ENCODE assay signal across 8 cellular contexts in the genomic region with DNA sequence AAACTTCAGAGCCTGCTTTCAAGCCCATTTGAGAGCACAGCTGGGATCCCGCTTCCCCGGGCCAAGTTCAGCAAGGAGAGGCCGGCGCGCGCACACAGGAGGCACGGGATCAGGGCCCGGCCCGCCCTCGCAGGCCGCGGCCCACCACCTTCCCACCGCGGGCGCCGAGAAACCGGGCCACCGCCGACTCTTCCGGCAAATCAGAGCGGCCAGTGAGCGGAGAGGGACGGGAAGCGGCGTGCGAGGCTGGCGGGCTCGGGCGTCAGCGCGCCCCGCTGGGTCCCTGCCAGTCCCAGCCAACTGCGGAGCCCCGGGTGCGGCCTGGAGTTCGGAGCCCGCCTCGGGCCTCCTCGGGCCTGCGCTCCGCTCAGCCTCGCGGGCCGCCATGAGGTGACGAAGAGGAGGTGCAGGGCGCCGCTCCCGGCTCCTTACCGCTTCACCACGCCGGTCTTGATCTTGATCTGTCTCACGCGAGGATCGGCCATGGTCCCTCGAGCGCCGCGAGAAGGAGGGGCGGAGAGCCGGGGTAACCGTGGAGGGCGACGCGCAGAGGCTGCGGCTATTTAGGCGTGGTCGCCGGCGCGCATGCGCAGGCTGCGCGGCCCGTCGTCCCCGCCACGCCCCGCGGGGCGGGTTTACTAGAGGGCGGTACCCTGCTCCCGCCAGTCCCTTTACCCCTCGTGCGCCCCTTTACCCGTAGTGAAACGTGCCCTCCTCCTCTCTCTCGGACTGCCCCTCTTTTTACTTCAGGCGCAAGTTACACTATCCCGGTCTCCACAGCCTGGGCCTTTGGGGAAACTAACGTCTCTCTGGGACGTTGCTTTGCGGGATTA. TPM values are rescaled to one million over a fixed set of nuclear protein-coding genes. Genes with fewer than 3 reads are reported as not detected.
A peak's percentile ranks its signal among the peaks of the same experiment; 100 is the strongest.
DNase-seq lines count a peak whose midpoint lies in the region; ATAC-seq and TF ChIP-seq lines count a peak whose summit lies in the region.

A gene with protein sequence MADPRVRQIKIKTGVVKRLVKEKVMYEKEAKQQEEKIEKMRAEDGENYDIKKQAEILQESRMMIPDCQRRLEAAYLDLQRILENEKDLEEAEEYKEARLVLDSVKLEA (minus strand): TSS at position 567 of the 833 bp plus-strand sequence. CDS start 82 bp downstream, at position 485.

- peak; percentile 91 for ATAC-seq in HG02610 (IDR thresholded peaks at IDR 0.05; ENCODE audit: unreplicated experiment)
- peak; percentile 95 for ATAC-seq in SK-N-SH treated with all-trans-retinoic acid at 6 μM for 48 hours

- H3K9me3 ChIP-seq in osteoblast (ENCODE audit: low read depth, low read length) (no peaks in the 10 kb centered on the region), testis (no peaks in the 10 kb centered on the region)

- no peaks in the 10 kb centered on the region for H3K27me3 ChIP-seq in osteoblast (ENCODE audit: insufficient read depth, low read length)
- no peaks in the 10 kb centered on the region for H3K27me3 ChIP-seq in testis

- H3K79me2 ChIP-seq in osteoblast (ENCODE audit: insufficient read depth, low read length): peaks cover 50% of the 10 kb centered on the region

- H2AFZ ChIP-seq in osteoblast (ENCODE audit: low read length): peak within 1 kb of the TSS; percentile 98

- H3K9me3 Mint-ChIP-seq in activated naive CD4-positive, alpha-beta T cell treated with anti-CD3 and anti-CD28 coated beads, Interleukin-2, amount 50 U/mL, for 24 hours: no peaks in the 10 kb centered on the region

- peaks cover 36% of the 10 kb centered on the region for H4K20me1 ChIP-seq in osteoblast (ENCODE audit: insufficient read depth, low read length)

- 1% methylated on average over 34 to 45 of the region's 92 CpGs for WGBS in testis, 2 donors

- H3K4me1 ChIP-seq in osteoblast (ENCODE audit: insufficient read depth, low read length): peaks cover 21% of the 10 kb centered on the region
- peaks cover 18% of the 10 kb centered on the region for H3K4me1 ChIP-seq in testis

- TF ChIP-seq POLR2A in testis (IDR thresholded peaks at IDR 0.05): peak; percentile 50

- peak within 1 kb of the TSS; percentile 98 for H3K27ac ChIP-seq in osteoblast (ENCODE audit: low read depth, low read length)
- H3K27ac ChIP-seq in testis: peak within 1 kb of the TSS; percentile 94 to 96

- H3K4me3 Mint-ChIP-seq in activated naive CD4-positive, alpha-beta T cell treated with anti-CD3 and anti-CD28 coated beads, Interleukin-2, amount 50 U/mL, for 24 hours: peak within 1 kb of the TSS; percentile 94

- H3K4me3 ChIP-seq in GM12864 (ENCODE audit: low read depth, low read length): peak within 1 kb of the TSS; percentile 70
- peak within 1 kb of the TSS; percentile 92 for H3K4me3 ChIP-seq in osteoblast (ENCODE audit: insufficient read depth, low read length)
- peak within 1 kb of the TSS; percentile 84 to 86 for H3K4me3 ChIP-seq in testis

- H3K27ac Mint-ChIP-seq in activated naive CD4-positive, alpha-beta T cell treated with anti-CD3 and anti-CD28 coated beads, Interleukin-2, amount 50 U/mL, for 24 hours: peak within 1 kb of the TSS; percentile 98

- H3K27me3 Mint-ChIP-seq in activated naive CD4-positive, alpha-beta T cell treated with anti-CD3 and anti-CD28 coated beads, Interleukin-2, amount 50 U/mL, for 24 hours: no peaks in the 10 kb centered on the region

- H3K36me3 Mint-ChIP-seq in activated naive CD4-positive, alpha-beta T cell treated with anti-CD3 and anti-CD28 coated beads, Interleukin-2, amount 50 U/mL, for 24 hours: peaks cover 24% of the 10 kb centered on the region

- H3K36me3 ChIP-seq in osteoblast (ENCODE audit: insufficient read depth, low read length): no peaks in the 10 kb centered on the region
- no peaks in the 10 kb centered on the region for H3K36me3 ChIP-seq in testis (ENCODE audit: low read depth, missing control alignments)

- intact Hi-C loops in testis (cut with DNase I; ENCODE audit: low total_unique reads): no loop called here

- DNase-seq in GM12864 (ENCODE audit: low read depth): peak; percentile 78
- peak; percentile 82 for DNase-seq in NCI-H1092 (lab: John Stamatoyannopoulos, UW)
- DNase-seq in glomerular endothelial cell (ENCODE audit: extremely low read depth, low read depth, low spot score): peak; percentile 29
- peak; percentile 94 for DNase-seq in osteoblast (ENCODE audit: insufficient read length, low spot score, missing footprints)
- DNase-seq in testis: peak; percentile 88

- peaks cover 54% of the 10 kb centered on the region for H3K4me1 Mint-ChIP-seq in activated naive CD4-positive, alpha-beta T cell treated with anti-CD3 and anti-CD28 coated beads, Interleukin-2, amount 50 U/mL, for 24 hours

- TF ChIP-seq CTCF in GM12864 (IDR thresholded peaks at IDR 0.05; ENCODE audit: low read depth, low read length, missing control alignments): peak; percentile 12
- TF ChIP-seq CTCF in osteoblast (IDR thresholded peaks at IDR 0.05; ENCODE audit: extremely low read depth, low read depth, low read length): peak; percentile 21
- peak in 1 of 3 experiments; percentile 6 for TF ChIP-seq CTCF in testis (IDR thresholded peaks at IDR 0.05)

- peak within 1 kb of the TSS; percentile 93 for H3K4me2 ChIP-seq in osteoblast (ENCODE audit: insufficient read depth, low read length)

TF ChIP-seq in SK-N-SH treated with all-trans-retinoic acid at 6 μM for 48 hours, 23 proteins besides CTCF, POLR2A, EP300 and RAD21:
- TF ChIP-seq ZFP3 (CRISPR knock-in tag; IDR thresholded peaks at IDR 0.05): 0 out of 2 replicates have a peak, but pooled peaks have one; percentile 23
- TF ChIP-seq, protein P1, sequence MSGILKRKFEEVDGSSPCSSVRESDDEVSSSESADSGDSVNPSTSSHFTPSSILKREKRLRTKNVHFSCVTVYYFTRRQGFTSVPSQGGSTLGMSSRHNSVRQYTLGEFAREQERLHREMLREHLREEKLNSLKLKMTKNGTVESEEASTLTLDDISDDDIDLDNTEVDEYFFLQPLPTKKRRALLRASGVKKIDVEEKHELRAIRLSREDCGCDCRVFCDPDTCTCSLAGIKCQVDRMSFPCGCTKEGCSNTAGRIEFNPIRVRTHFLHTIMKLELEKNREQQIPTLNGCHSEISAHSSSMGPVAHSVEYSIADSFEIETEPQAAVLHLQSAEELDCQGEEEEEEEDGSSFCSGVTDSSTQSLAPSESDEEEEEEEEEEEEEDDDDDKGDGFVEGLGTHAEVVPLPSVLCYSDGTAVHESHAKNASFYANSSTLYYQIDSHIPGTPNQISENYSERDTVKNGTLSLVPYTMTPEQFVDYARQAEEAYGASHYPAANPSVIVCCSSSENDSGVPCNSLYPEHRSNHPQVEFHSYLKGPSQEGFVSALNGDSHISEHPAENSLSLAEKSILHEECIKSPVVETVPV (CRISPR knock-in tag; IDR thresholded peaks at IDR 0.05): no peak
- TF ChIP-seq, protein P2, sequence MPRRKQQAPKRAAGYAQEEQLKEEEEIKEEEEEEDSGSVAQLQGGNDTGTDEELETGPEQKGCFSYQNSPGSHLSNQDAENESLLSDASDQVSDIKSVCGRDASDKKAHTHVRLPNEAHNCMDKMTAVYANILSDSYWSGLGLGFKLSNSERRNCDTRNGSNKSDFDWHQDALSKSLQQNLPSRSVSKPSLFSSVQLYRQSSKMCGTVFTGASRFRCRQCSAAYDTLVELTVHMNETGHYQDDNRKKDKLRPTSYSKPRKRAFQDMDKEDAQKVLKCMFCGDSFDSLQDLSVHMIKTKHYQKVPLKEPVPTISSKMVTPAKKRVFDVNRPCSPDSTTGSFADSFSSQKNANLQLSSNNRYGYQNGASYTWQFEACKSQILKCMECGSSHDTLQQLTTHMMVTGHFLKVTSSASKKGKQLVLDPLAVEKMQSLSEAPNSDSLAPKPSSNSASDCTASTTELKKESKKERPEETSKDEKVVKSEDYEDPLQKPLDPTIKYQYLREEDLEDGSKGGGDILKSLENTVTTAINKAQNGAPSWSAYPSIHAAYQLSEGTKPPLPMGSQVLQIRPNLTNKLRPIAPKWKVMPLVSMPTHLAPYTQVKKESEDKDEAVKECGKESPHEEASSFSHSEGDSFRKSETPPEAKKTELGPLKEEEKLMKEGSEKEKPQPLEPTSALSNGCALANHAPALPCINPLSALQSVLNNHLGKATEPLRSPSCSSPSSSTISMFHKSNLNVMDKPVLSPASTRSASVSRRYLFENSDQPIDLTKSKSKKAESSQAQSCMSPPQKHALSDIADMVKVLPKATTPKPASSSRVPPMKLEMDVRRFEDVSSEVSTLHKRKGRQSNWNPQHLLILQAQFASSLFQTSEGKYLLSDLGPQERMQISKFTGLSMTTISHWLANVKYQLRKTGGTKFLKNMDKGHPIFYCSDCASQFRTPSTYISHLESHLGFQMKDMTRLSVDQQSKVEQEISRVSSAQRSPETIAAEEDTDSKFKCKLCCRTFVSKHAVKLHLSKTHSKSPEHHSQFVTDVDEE (CRISPR knock-in tag; IDR thresholded peaks at IDR 0.05): 0 out of 2 replicates have a peak, but pooled peaks have one; percentile 52

RNA-seq across cellular contexts. Expression of the gene that starts here (rescaled TPM):
- total RNA-seq in glomerular endothelial cell: 180 and 181 TPM in 2 replicates
- 103 and 113 TPM in 2 replicates for total RNA-seq in osteoblast
- total RNA-seq in testis: 100 to 1,000 TPM; 116 to 123 TPM
- polyA plus RNA-seq in testis (ENCODE audit: insufficient read depth, low read depth, low replicate concordance): 187 TPM

Comparison
In these comparisons a context has a peak if more than half of its experiments do, and no peak if none do; other contexts are left out.
1. Peak in every context shown above with its lines: DNase-seq, ATAC-seq, H3K4me3 ChIP-seq and H3K27ac ChIP-seq.
2. DNase-seq: peak in every context shown above with its lines; median percentile 94 in osteoblast; 88 in testis; 82 in NCI-H1092; 78 in GM12864; 29 in glomerular endothelial cell.